8 cellular contexts compared by ENCODE assay signal in genomic region chr11:2213384-2213842, GRCh38. TPM values are rescaled to one million over a fixed set of nuclear protein-coding genes. Genes with fewer than 3 reads are reported as not detected.
DNase-seq lines count a peak whose midpoint lies in the region; ATAC-seq lines count a peak whose summit lies in the region.

No MANE protein-coding gene starts in this region.

- ATAC-seq in stimulated activated naive CD8-positive, alpha-beta T cell treated with anti-CD3 and anti-CD28 coated beads, Interleukin-15, Interleukin-2, amounts not matched to agents 100 U/mL and 50 U/mL, for 24 hours = peak; percentile 55
- no peak for ATAC-seq in GM19463 (IDR thresholded peaks at IDR 0.05; ENCODE audit: unreplicated experiment)

- no peaks in the 10 kb centered on the region for H3K4me1 ChIP-seq in mesendoderm (ENCODE audit: control insufficient read depth, low read depth, low read length)

- no peaks in the 10 kb centered on the region for H3K79me1 ChIP-seq in mesendoderm (ENCODE audit: low read length)

- H3K27ac ChIP-seq in mesendoderm (ENCODE audit: low read depth, low read length) = no peak overlapping the region

- no peak overlapping the region for H3K4me3 ChIP-seq in mesendoderm (ENCODE audit: low read length)

- no peak overlapping the region for H2BK15ac ChIP-seq in mesendoderm (replicated peaks; ENCODE audit: low read depth)

- H3K18ac ChIP-seq in mesendoderm (ENCODE audit: low read length) = no peak overlapping the region

- H2AK5ac ChIP-seq in mesendoderm (ENCODE audit: low read length) = no peak overlapping the region

- no peaks in the 10 kb centered on the region for H3K79me2 ChIP-seq in mesendoderm (ENCODE audit: control insufficient read depth, insufficient read depth, low read length)

- no peak overlapping the region for H3K4me2 ChIP-seq in mesendoderm (ENCODE audit: low read length)

- no peak overlapping the region for H2BK5ac ChIP-seq in mesendoderm (ENCODE audit: low read length)

- no peaks in the 10 kb centered on the region for H3K27me3 ChIP-seq in mesendoderm (ENCODE audit: insufficient read depth, low read length, poor library complexity)

- H4K5ac ChIP-seq in mesendoderm (ENCODE audit: low read length) = no peak overlapping the region

- no peak overlapping the region for H2BK120ac ChIP-seq in mesendoderm (ENCODE audit: low read depth, low read length)

- no CpG with 5 or more reads among the region's 16 CpGs for WGBS in mesendoderm (ENCODE audit: extremely low coverage, insufficient coverage, low lambda C conversion rate)

- no peak overlapping the region for H3K23ac ChIP-seq in mesendoderm (ENCODE audit: low read length)

- H3K36me3 ChIP-seq in mesendoderm (ENCODE audit: control insufficient read depth, insufficient read depth, low read length) = no peaks in the 10 kb centered on the region

- DNase-seq in activated CD4-positive, alpha-beta T cell treated with anti-CD3 and anti-CD28 coated beads for 1 hour = peak; percentile 7
- DNase-seq in activated CD4-positive, alpha-beta T cell treated with anti-CD3 and anti-CD28 coated beads, Interleukin-2, amount 50 U/mL, for 1 hour = no peak
- peak; percentile 35 for DNase-seq in activated CD8-positive, alpha-beta memory T cell treated with anti-CD3 and anti-CD28 coated beads, Interleukin-2, amount 50 U/mL, for 4 hours
- peak; percentile 43 for DNase-seq in mesendoderm
- peak; percentile 50 for DNase-seq in stimulated activated naive CD8-positive, alpha-beta T cell treated with anti-CD3 and anti-CD28 coated beads, Interleukin-15, Interleukin-2, amounts not matched to agents 100 U/mL and 50 U/mL, for 24 hours
- no peak for DNase-seq in SW 1271 (lab: John Stamatoyannopoulos, UW)
- DNase-seq in GF-D8 (lab: John Stamatoyannopoulos, UW) = no peak

- no peak overlapping the region for H4K8ac ChIP-seq in mesendoderm (ENCODE audit: low read depth, low read length)

- H3K56ac ChIP-seq in mesendoderm (ENCODE audit: low read length) = no peak overlapping the region

- no peak overlapping the region for H3K9ac ChIP-seq in mesendoderm (ENCODE audit: low read length)

- no peak overlapping the region for H3K4ac ChIP-seq in mesendoderm (ENCODE audit: low read depth, low read length)

RNA-seq across cellular contexts. Expression of gene TH, which starts 41.8 kb away (rescaled TPM):
- polyA plus RNA-seq in mesendoderm (2013, experiment 1 of 2) = 0.07 TPM
- polyA plus RNA-seq in mesendoderm (2013, experiment 2 of 2) = 0.20 TPM

RNA-seq across cellular contexts. Expression of gene INS, which starts 52.4 kb away (rescaled TPM):
- not detected for polyA plus RNA-seq in mesendoderm (2013, experiment 1 of 2)
- polyA plus RNA-seq in mesendoderm (2013, experiment 2 of 2) = not detected

RNA-seq across cellular contexts. Expression of gene ASCL2, which starts 57.0 kb away (rescaled TPM):
- 0.10 TPM for polyA plus RNA-seq in mesendoderm (2013, experiment 1 of 2)
- polyA plus RNA-seq in mesendoderm (2013, experiment 2 of 2) = 0.17 TPM

Comparison
In these comparisons a context has a peak if more than half of its experiments do, and no peak if none do; other contexts are left out.
1. DNase-seq: peak in activated CD4-positive, alpha-beta T cell treated with anti-CD3 and anti-CD28 coated beads for 1 hour (single experiment), activated CD8-positive, alpha-beta memory T cell treated with anti-CD3 and anti-CD28 coated beads, Interleukin-2, amount 50 U/mL, for 4 hours (single experiment), mesendoderm (single experiment) and stimulated activated naive CD8-positive, alpha-beta T cell treated with anti-CD3 and anti-CD28 coated beads, Interleukin-15, Interleukin-2, amounts not matched to agents 100 U/mL and 50 U/mL, for 24 hours (single experiment); none in activated CD4-positive, alpha-beta T cell treated with anti-CD3 and anti-CD28 coated beads, Interleukin-2, amount 50 U/mL, for 1 hour (single experiment), SW 1271 (0 of 2) and GF-D8 (single experiment).